ENCODE assay signal across 1 cellular context in genomic region chr1:37951041-37951782, GRCh38.
TF ChIP-seq lines count a peak whose summit lies in the region.

No MANE protein-coding gene starts in this region.

TF ChIP-seq in WTC11, 78 proteins besides CTCF, POLR2A, EP300 and RAD21:
- TF ChIP-seq MYBL2 (CRISPR knock-in tag; IDR thresholded peaks at IDR 0.05): no peak
- no peak for TF ChIP-seq AR (CRISPR knock-in tag; IDR thresholded peaks at IDR 0.05)
- no peak for TF ChIP-seq CREM (CRISPR knock-in tag; IDR thresholded peaks at IDR 0.05)
- TF ChIP-seq, protein P1, sequence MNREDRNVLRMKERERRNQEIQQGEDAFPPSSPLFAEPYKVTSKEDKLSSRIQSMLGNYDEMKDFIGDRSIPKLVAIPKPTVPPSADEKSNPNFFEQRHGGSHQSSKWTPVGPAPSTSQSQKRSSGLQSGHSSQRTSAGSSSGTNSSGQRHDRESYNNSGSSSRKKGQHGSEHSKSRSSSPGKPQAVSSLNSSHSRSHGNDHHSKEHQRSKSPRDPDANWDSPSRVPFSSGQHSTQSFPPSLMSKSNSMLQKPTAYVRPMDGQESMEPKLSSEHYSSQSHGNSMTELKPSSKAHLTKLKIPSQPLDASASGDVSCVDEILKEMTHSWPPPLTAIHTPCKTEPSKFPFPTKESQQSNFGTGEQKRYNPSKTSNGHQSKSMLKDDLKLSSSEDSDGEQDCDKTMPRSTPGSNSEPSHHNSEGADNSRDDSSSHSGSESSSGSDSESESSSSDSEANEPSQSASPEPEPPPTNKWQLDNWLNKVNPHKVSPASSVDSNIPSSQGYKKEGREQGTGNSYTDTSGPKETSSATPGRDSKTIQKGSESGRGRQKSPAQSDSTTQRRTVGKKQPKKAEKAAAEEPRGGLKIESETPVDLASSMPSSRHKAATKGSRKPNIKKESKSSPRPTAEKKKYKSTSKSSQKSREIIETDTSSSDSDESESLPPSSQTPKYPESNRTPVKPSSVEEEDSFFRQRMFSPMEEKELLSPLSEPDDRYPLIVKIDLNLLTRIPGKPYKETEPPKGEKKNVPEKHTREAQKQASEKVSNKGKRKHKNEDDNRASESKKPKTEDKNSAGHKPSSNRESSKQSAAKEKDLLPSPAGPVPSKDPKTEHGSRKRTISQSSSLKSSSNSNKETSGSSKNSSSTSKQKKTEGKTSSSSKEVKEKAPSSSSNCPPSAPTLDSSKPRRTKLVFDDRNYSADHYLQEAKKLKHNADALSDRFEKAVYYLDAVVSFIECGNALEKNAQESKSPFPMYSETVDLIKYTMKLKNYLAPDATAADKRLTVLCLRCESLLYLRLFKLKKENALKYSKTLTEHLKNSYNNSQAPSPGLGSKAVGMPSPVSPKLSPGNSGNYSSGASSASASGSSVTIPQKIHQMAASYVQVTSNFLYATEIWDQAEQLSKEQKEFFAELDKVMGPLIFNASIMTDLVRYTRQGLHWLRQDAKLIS (CRISPR knock-in tag; IDR thresholded peaks at IDR 0.05; ENCODE audit: borderline replicate concordance): no peak
- TF ChIP-seq JAZF1 (CRISPR knock-in tag; IDR thresholded peaks at IDR 0.05): no peak
- TF ChIP-seq, protein P2, sequence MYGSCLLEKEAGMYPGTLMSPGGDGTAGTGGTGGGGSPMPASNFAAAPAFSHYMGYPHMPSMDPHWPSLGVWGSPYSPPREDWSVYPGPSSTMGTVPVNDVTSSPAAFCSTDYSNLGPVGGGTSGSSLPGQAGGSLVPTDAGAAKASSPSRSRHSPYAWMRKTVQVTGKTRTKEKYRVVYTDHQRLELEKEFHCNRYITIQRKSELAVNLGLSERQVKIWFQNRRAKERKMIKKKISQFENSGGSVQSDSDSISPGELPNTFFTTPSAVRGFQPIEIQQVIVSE (CRISPR knock-in tag; IDR thresholded peaks at IDR 0.05; ENCODE audit: borderline replicate concordance): no peak
TF ChIP-seq in WTC11: peak in this region for 0.
